In genomic region chr11:35290876-35291275, GRCh38 we compare ENCODE assay signal across 1 cellular context.
TF ChIP-seq lines count a peak whose summit lies in the region.

No MANE protein-coding gene starts in this region.

TF ChIP-seq in IMR-90, 13 proteins besides CTCF, POLR2A, EP300 and RAD21:
- no peak for TF ChIP-seq CHD1 (IDR thresholded peaks at IDR 0.05; ENCODE audit: low read depth, low read length)
- no peak for TF ChIP-seq MAFK (IDR thresholded peaks at IDR 0.05; ENCODE audit: low read depth, low read length)
- no peak for TF ChIP-seq MAZ (IDR thresholded peaks at IDR 0.05; ENCODE audit: borderline replicate concordance, low read depth, low read length)
- no peak for TF ChIP-seq CEBPB (IDR thresholded peaks at IDR 0.05; ENCODE audit: low read depth, low read length)
- TF ChIP-seq USF2 (IDR thresholded peaks at IDR 0.05; ENCODE audit: low read depth, low read length): no peak
- TF ChIP-seq RCOR1 (IDR thresholded peaks at IDR 0.05; ENCODE audit: insufficient replicate concordance, low read length): no peak
- no peak for TF ChIP-seq MXI1 (IDR thresholded peaks at IDR 0.05; ENCODE audit: borderline replicate concordance, low read depth, low read length)
- TF ChIP-seq FOS (IDR thresholded peaks at IDR 0.05; ENCODE audit: low read depth, low read length): no peak
- TF ChIP-seq BHLHE40 (IDR thresholded peaks at IDR 0.05; ENCODE audit: low read depth, low read length): no peak
- no peak for TF ChIP-seq RFX5 (IDR thresholded peaks at IDR 0.05; ENCODE audit: low read depth, low read length)
- TF ChIP-seq NFE2L2 (IDR thresholded peaks at IDR 0.05; ENCODE audit: low read depth, low read length): no peak
- TF ChIP-seq SMC3 (IDR thresholded peaks at IDR 0.05; ENCODE audit: low read depth, low read length): no peak
- TF ChIP-seq ELK1 (IDR thresholded peaks at IDR 0.05; ENCODE audit: borderline replicate concordance, low read depth, low read length): no peak
TF ChIP-seq in IMR-90: peak in this region for 0.
